In genomic region chr13:39474600-39474999, GRCh38 we compare ENCODE assay signal across 1 cellular context.
TF ChIP-seq lines count a peak whose summit lies in the region.

No MANE protein-coding gene starts in this region.

TF ChIP-seq in GM23338, 12 proteins besides CTCF, POLR2A, EP300 and RAD21 (continued from another document):
- TF ChIP-seq REST (IDR thresholded peaks at IDR 0.05; ENCODE audit: unreplicated experiment) = peak; percentile 55
